In genomic region chr9:31608413-31608812, GRCh38 we compare ENCODE assay signal across 22 cellular contexts.
DNase-seq lines count a peak whose midpoint lies in the region; ATAC-seq and TF ChIP-seq lines count a peak whose summit lies in the region.
"Had no signal": no experiment of that assay in that cellular context is flagged by ENCODE, and none has a peak within 500 bp of the region (broad histone marks: within the 10 kb centered on the region; RNA-seq: fewer than 3 reads in every experiment).

No MANE protein-coding gene starts in this region.

- no peaks in the 10 kb centered on the region for H3K9me3 Mint-ChIP-seq in MCF 10A (ENCODE audit: unreplicated experiment)
- peaks cover 0 to 8% (median 0%) of the 10 kb centered on the region in 7 donors for H3K9me3 Mint-ChIP-seq in CD14-positive monocyte
- H3K9me3 Mint-ChIP-seq: activated CD8-positive, alpha-beta T cell treated with anti-CD3 and anti-CD28 coated beads for 36 hours had no signal

- H3K27me3 Mint-ChIP-seq in MCF 10A (ENCODE audit: insufficient read depth, unreplicated experiment) (no peaks in the 10 kb centered on the region), CD14-positive monocyte (ENCODE audit: low read depth in 3 of 3) (no peaks in the 10 kb centered on the region)
- H3K27me3 Mint-ChIP-seq: activated CD8-positive, alpha-beta T cell treated with anti-CD3 and anti-CD28 coated beads for 36 hours; natural killer cell treated with Interleukin-12 subunit alpha and Interleukin-12 subunit beta and Interleukin-15 and Interleukin-18, amount 100 ng/mL, for 72 hours had no signal

- no peaks in the 10 kb centered on the region for H3K36me3 ChIP-seq in breast epithelium
- H3K36me3 ChIP-seq: upper lobe of left lung had no signal

- H3K27ac ChIP-seq in breast epithelium (peak overlapping the region in 1 of 2 donors; percentile 12), caudate nucleus (ENCODE audit: low read depth, low read length) (no peak overlapping the region)
- H3K27ac ChIP-seq: A549, KMS-11, upper lobe of left lung had no signal

- H3K4me1 Mint-ChIP-seq in MCF 10A (ENCODE audit: insufficient read depth, unreplicated experiment) (peaks cover 18% of the 10 kb centered on the region), CD14-positive monocyte (no peaks in the 10 kb centered on the region)

- no peak for TF ChIP-seq POLR2A in breast epithelium (IDR thresholded peaks at IDR 0.05)

- H3K27ac Mint-ChIP-seq in MCF 10A (ENCODE audit: low read depth, unreplicated experiment) (no peak overlapping the region), CD14-positive monocyte (no peak overlapping the region)
- H3K27ac Mint-ChIP-seq: activated CD8-positive, alpha-beta T cell treated with anti-CD3 and anti-CD28 coated beads for 36 hours; natural killer cell treated with Interleukin-12 subunit alpha and Interleukin-12 subunit beta and Interleukin-15 and Interleukin-18, amount 100 ng/mL, for 72 hours had no signal

- no peaks in the 10 kb centered on the region for H3K27me3 ChIP-seq in breast epithelium
- H3K27me3 ChIP-seq: upper lobe of left lung had no signal

- H3K4me3 ChIP-seq in breast epithelium (no peak overlapping the region), cardiac fibroblast (replicated peaks in 1 of 2; ENCODE audit: low read depth in 2 of 2, low read length in 2 of 2) (no peak overlapping the region)
- H3K4me3 ChIP-seq: A549, upper lobe of left lung had no signal

- H3K4me1 ChIP-seq in breast epithelium: no peaks in the 10 kb centered on the region
- H3K4me1 ChIP-seq: A549 had no signal

- intact Hi-C loops in MCF 10A (cut with micrococcal nuclease): no loop called here
- intact Hi-C loops in breast epithelium (cut with DNase I; ENCODE audit: low total_unique reads): no loop called here
- intact Hi-C loops in CD14-positive monocyte (cut with micrococcal nuclease): no loop called here

- CTCF ChIA-PET in MCF 10A (lab: Yijun Ruan, JAX): no interaction called here

- H3K9me3 ChIP-seq in breast epithelium: no peaks in the 10 kb centered on the region
- H3K9me3 ChIP-seq: A549, upper lobe of left lung had no signal

- no TSS peak for BruUV-seq in MCF 10A (replicated peaks; lab: Mats Ljungman, UMichigan)

- no peak for ATAC-seq in GM21423 (IDR thresholded peaks at IDR 0.05; ENCODE audit: unreplicated experiment)
- ATAC-seq: A549; activated CD8-positive, alpha-beta T cell treated with anti-CD3 and anti-CD28 coated beads for 36 hours; natural killer cell treated with Interleukin-12 subunit alpha and Interleukin-12 subunit beta and Interleukin-15 and Interleukin-18, amount 100 ng/mL, for 72 hours; Right ventricle myocardium inferior had no signal

- no peak overlapping the region for H3K4me3 Mint-ChIP-seq in MCF 10A (ENCODE audit: unreplicated experiment)
- no peak overlapping the region for H3K4me3 Mint-ChIP-seq in CD14-positive monocyte
- H3K4me3 Mint-ChIP-seq: activated CD8-positive, alpha-beta T cell treated with anti-CD3 and anti-CD28 coated beads for 36 hours; CD4-positive, CD25-positive, alpha-beta regulatory T cell; natural killer cell treated with Interleukin-12 subunit alpha and Interleukin-12 subunit beta and Interleukin-15 and Interleukin-18, amount 100 ng/mL, for 72 hours had no signal

- POLR2A ChIA-PET in MCF 10A (lab: Yijun Ruan, JAX): interaction anchor here (2.2 kb wide), 1 partner anchor 10 kb away, joined by 5 read pairs; no protein-coding TSS in a partner anchor

- H3K36me3 Mint-ChIP-seq in MCF 10A (ENCODE audit: insufficient read depth, unreplicated experiment): no peaks in the 10 kb centered on the region
- H3K36me3 Mint-ChIP-seq in CD14-positive monocyte: no peaks in the 10 kb centered on the region
- H3K36me3 Mint-ChIP-seq: CD4-positive, CD25-positive, alpha-beta regulatory T cell had no signal

- TF ChIP-seq CTCF in MCF 10A (IDR thresholded peaks at IDR 0.05; ENCODE audit: unreplicated experiment) (no peak), breast epithelium (IDR thresholded peaks at IDR 0.05) (no peak), cardiac fibroblast (IDR thresholded peaks at IDR 0.05; ENCODE audit: low read depth, low read length) (no peak), CD14-positive monocyte (IDR thresholded peaks at IDR 0.05) (no peak)

- DNase-seq in MCF 10A (ENCODE audit: unreplicated experiment) (peak; percentile 23), breast epithelium (ENCODE audit: low spot score in 2 of 2) (no peak), cardiac fibroblast (ENCODE audit: low read depth in 2 of 2) (peak; percentile 10 to 52), iris pigment epithelial cell (ENCODE audit: low read depth) (peak; percentile 66), CD14-positive monocyte (ENCODE audit: low spot score) (no peak), SIG-M5 (lab: John Stamatoyannopoulos, UW) (no peak), caudate nucleus (lab: John Stamatoyannopoulos, UW) (no peak)
- DNase-seq: activated CD8-positive, alpha-beta T cell treated with anti-CD3 and anti-CD28 coated beads for 36 hours; activated T-cell treated with anti-CD3 and anti-CD28 coated beads, Interleukin-2, amount 50 U/mL, for 48 hours; CD4-positive, CD25-positive, alpha-beta regulatory T cell; H7; islet precursor cell; mesenchymal stem cell; NCI-H1417; NCI-H2227 treated with DMSO at 0.1 percent for 48 hours; stimulated activated naive CD4-positive, alpha-beta T cell; upper lobe of left lung had no signal

Comparison
In these comparisons a context has a peak if more than half of its experiments do, and no peak if none do; other contexts are left out.
1. DNase-seq: peak in MCF 10A (single experiment), cardiac fibroblast (2 of 2) and iris pigment epithelial cell (single experiment); none in breast epithelium (0 of 2), CD14-positive monocyte (single experiment), SIG-M5 (single experiment) and caudate nucleus (0 of 61).